Comparison of ENCODE assay signal across 7 cellular contexts in the genomic region with DNA sequence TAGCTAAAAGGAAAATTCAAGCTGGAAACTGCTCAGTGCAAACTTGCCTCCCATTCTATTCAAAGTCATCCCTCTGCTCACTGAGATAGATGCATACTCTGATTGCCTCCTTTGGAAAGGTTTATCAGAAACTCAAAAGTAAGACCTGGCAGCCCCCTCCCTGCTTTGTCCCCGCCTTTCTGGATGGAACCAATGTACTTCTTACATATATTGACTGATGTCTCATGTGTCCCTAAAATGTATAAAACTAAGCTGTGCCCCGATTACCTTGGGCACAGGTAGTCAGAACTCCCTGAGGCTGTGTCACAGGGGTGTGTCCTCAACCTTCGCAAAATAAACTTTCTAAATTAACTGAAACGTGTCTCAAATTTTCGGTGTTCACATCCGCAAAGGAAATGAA.
DNase-seq lines count a peak whose midpoint lies in the region; ATAC-seq and TF ChIP-seq lines count a peak whose summit lies in the region.
"Not testable (repeated sequence)": the region's sequence is repeated elsewhere in the genome, so short reads cannot be mapped to it uniquely, and the experiment has no call there.

No MANE protein-coding gene starts in this region.

- H3K36me3 Mint-ChIP-seq in Calu3 (ENCODE audit: insufficient read depth, unreplicated experiment) (peaks cover 22% of the 10 kb centered on the region), brain (peaks cover 31% of the 10 kb centered on the region), neural crest cell (ENCODE audit: low read depth) (peaks cover 36% of the 10 kb centered on the region)

- peaks cover 14% of the 10 kb centered on the region for H3K9me3 ChIP-seq in HUES6 (ENCODE audit: control insufficient read depth, insufficient read depth, low read depth, low read length)
- not testable (repeated sequence) for H3K9me3 ChIP-seq in RWPE2 (ENCODE audit: severe bottlenecking); iPS-15b (ENCODE audit: control insufficient read depth, insufficient read depth, low read length)

- not testable (repeated sequence) for H3K4me1 ChIP-seq in HUES6 (ENCODE audit: control insufficient read depth, insufficient read depth, low read length); RWPE2 (ENCODE audit: insufficient read depth, poor library complexity, severe bottlenecking); iPS-15b (ENCODE audit: control insufficient read depth, insufficient read depth, low read length)

- CTCF ChIA-PET in Calu3 (lab: Charles Lee): not testable (repeated sequence)

- H3K27me3 Mint-ChIP-seq in Calu3 (ENCODE audit: unreplicated experiment): not testable (repeated sequence)
- H3K27me3 Mint-ChIP-seq in brain: peaks cover 18% of the 10 kb centered on the region
- H3K27me3 Mint-ChIP-seq in neural crest cell (ENCODE audit: low read depth): peaks cover 16% of the 10 kb centered on the region

- ATAC-seq in RWPE2 (ENCODE audit: low read depth): not testable (repeated sequence)

- H3K36me3 ChIP-seq in HUES6 (ENCODE audit: control insufficient read depth, insufficient read depth, low read length); RWPE2 (ENCODE audit: low read depth); iPS-15b (ENCODE audit: control insufficient read depth, insufficient read depth, low read length): not testable (repeated sequence)

- BruUV-seq in Calu3 (replicated peaks; lab: Mats Ljungman, UMichigan): not testable (repeated sequence)

- H3K9me3 Mint-ChIP-seq in Calu3 (ENCODE audit: low read depth, unreplicated experiment); neural crest cell: not testable (repeated sequence)
- H3K9me3 Mint-ChIP-seq in brain: peaks cover 29 to 40% (median 36%) of the 10 kb centered on the region in 5 experiments

- peaks cover 16% of the 10 kb centered on the region for H3K4me1 Mint-ChIP-seq in Calu3 (ENCODE audit: low read depth, unreplicated experiment)
- H3K4me1 Mint-ChIP-seq in brain: peaks cover 33% of the 10 kb centered on the region
- H3K4me1 Mint-ChIP-seq in neural crest cell: peaks cover 23% of the 10 kb centered on the region

- TF ChIP-seq CTCF in Calu3 (IDR thresholded peaks at IDR 0.05; ENCODE audit: unreplicated experiment); RWPE2 (IDR thresholded peaks at IDR 0.05; ENCODE audit: poor library complexity, severe bottlenecking); brain (conservative IDR thresholded peaks at IDR 0.05); neural crest cell (conservative IDR thresholded peaks at IDR 0.05): not testable (repeated sequence)

- intact Hi-C loops in Calu3 (cut with micrococcal nuclease; ENCODE audit: unreplicated experiment): not testable (repeated sequence)

- H3K4me3 Mint-ChIP-seq in Calu3 (ENCODE audit: low read depth, unreplicated experiment): peak overlapping the region; percentile 95
- peak overlapping the region; percentile 67 to 95 (median 87) for H3K4me3 Mint-ChIP-seq in brain
- H3K4me3 Mint-ChIP-seq in neural crest cell: peak overlapping the region; percentile 93

- not testable (repeated sequence) for H3K27ac ChIP-seq in HUES6 (ENCODE audit: low read depth, low read length)
- H3K27ac ChIP-seq in RWPE2 (ENCODE audit: poor library complexity, severe bottlenecking): peak overlapping the region; percentile 93

- H3K27me3 ChIP-seq in HUES6 (ENCODE audit: control insufficient read depth, insufficient read depth, low read length); RWPE2 (ENCODE audit: insufficient read depth, poor library complexity, severe bottlenecking); iPS-15b (ENCODE audit: control insufficient read depth, insufficient read depth, low read length): not testable (repeated sequence)

- H3K4me3 ChIP-seq in HUES6 (ENCODE audit: low read depth, low read length) (peak overlapping the region; percentile 78), iPS-15b (ENCODE audit: low read depth, low read length) (peak overlapping the region; percentile 91)
- not testable (repeated sequence) for H3K4me3 ChIP-seq in RWPE2 (ENCODE audit: severe bottlenecking)

- not testable (repeated sequence) for DNase-seq in Calu3; RWPE2 (ENCODE audit: low spot score); neural crest cell (ENCODE audit: low read depth, low spot score)
- peak; percentile 69 for DNase-seq in NCI-H748 (lab: John Stamatoyannopoulos, UW; ENCODE audit: unreplicated experiment)

- H3K27ac Mint-ChIP-seq in Calu3 (ENCODE audit: unreplicated experiment): peak overlapping the region; percentile 99
- H3K27ac Mint-ChIP-seq in brain: peak overlapping the region in 2 of 5 experiments; percentile 93 to 95
- not testable (repeated sequence) for H3K27ac Mint-ChIP-seq in neural crest cell (ENCODE audit: unreplicated experiment)

- H3K9ac ChIP-seq in HUES6 (ENCODE audit: low read length); iPS-15b (ENCODE audit: low read depth, low read length): not testable (repeated sequence)
